Comparison of ENCODE assay signal across 25 cellular contexts in the genomic region with DNA sequence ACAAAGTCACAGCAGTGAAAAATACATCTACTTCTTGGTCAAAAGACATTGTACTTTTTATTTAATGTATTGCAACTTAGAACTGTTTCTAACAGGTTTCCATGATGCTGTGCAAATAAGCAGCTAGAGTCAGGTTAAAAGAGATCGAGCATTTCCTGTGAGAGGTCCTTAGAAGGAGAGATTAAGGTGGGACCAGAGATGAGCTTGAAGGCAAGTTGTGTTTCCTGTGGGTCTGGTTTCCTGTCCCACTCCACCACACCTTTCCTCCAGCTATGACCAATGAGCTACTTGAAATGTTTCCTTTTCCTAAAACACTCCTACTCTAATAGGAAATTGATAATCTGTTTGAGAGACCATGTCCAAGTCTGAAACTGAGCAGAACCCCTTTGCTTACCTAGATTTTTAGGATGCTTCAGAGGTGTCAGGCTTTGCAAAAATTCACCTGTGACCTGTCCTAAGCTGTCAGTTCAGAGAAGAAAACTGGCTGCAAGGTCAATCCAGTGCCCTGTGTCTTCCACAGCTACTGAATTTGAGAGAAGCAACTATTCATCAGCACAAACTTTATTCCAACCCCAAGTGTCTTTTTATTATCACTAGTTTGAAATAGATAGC. TPM values are rescaled to one million over a fixed set of nuclear protein-coding genes. Genes with fewer than 3 reads are reported as not detected.
DNase-seq lines count a peak whose midpoint lies in the region; ATAC-seq and TF ChIP-seq lines count a peak whose summit lies in the region.
"Had no signal": no experiment of that assay in that cellular context is flagged by ENCODE, and none has a peak within 500 bp of the region (broad histone marks: within the 10 kb centered on the region; RNA-seq: fewer than 3 reads in every experiment).

No MANE protein-coding gene starts in this region.

- H3K27me3 Mint-ChIP-seq in activated CD8-positive, alpha-beta memory T cell treated with anti-CD3 and anti-CD28 coated beads, Interleukin-2, amount 10 ng/mL, durations not matched to agents 7 days and 5 days: no peaks in the 10 kb centered on the region
- no peaks in the 10 kb centered on the region for H3K27me3 Mint-ChIP-seq in activated naive CD8-positive, alpha-beta T cell treated with anti-CD3 and anti-CD28 coated beads for 36 hours
- no peaks in the 10 kb centered on the region for H3K27me3 Mint-ChIP-seq in naive thymus-derived CD8-positive, alpha-beta T cell

- peak overlapping the region; percentile 77 for H3K27ac Mint-ChIP-seq in activated CD8-positive, alpha-beta memory T cell treated with anti-CD3 and anti-CD28 coated beads, Interleukin-2, amount 10 ng/mL, durations not matched to agents 7 days and 5 days
- peak overlapping the region; percentile 58 for H3K27ac Mint-ChIP-seq in activated naive CD8-positive, alpha-beta T cell treated with anti-CD3 and anti-CD28 coated beads for 36 hours
- H3K27ac Mint-ChIP-seq in naive thymus-derived CD8-positive, alpha-beta T cell: peak overlapping the region in 8 of 10 donors; percentile 29 to 85 (median 76)

- no peaks in the 10 kb centered on the region for H3K36me3 ChIP-seq in osteoblast (ENCODE audit: insufficient read depth, low read length)
- H3K36me3 ChIP-seq: ascending aorta, BE2C, esophagus muscularis mucosa, prostate gland, SJSA1, uterus had no signal

- POLR2A ChIA-PET in naive thymus-derived CD8-positive, alpha-beta T cell (lab: Charles Lee): interaction anchor here (0.9 kb wide), 1 partner anchor 97 kb away, joined by 3 read pairs; a partner anchor contains a TSS

- H4K20me1 ChIP-seq in osteoblast (ENCODE audit: insufficient read depth, low read length): no peaks in the 10 kb centered on the region

- H2AFZ ChIP-seq in osteoblast (ENCODE audit: low read length): no peak overlapping the region

- no peak for TF ChIP-seq CTCF in osteoblast (IDR thresholded peaks at IDR 0.05; ENCODE audit: extremely low read depth, low read depth, low read length)

- H3K36me3 Mint-ChIP-seq in activated CD8-positive, alpha-beta memory T cell treated with anti-CD3 and anti-CD28 coated beads, Interleukin-2, amount 10 ng/mL, durations not matched to agents 7 days and 5 days: peaks cover 38% of the 10 kb centered on the region
- peaks cover 14% of the 10 kb centered on the region for H3K36me3 Mint-ChIP-seq in activated naive CD8-positive, alpha-beta T cell treated with anti-CD3 and anti-CD28 coated beads for 36 hours
- H3K36me3 Mint-ChIP-seq in naive thymus-derived CD8-positive, alpha-beta T cell: peaks cover 14 to 27% (median 17%) of the 10 kb centered on the region in 3 donors

- ATAC-seq in activated CD8-positive, alpha-beta memory T cell treated with anti-CD3 and anti-CD28 coated beads, Interleukin-2, amount 10 ng/mL, durations not matched to agents 7 days and 5 days: peak; percentile 95
- ATAC-seq in naive thymus-derived CD8-positive, alpha-beta T cell: peak; percentile 80 to 89

- peak; percentile 71 for DNase-seq in activated CD8-positive, alpha-beta memory T cell treated with anti-CD3 and anti-CD28 coated beads, Interleukin-2, amount 10 ng/mL, durations not matched to agents 7 days and 5 days
- DNase-seq in activated CD8-positive, alpha-beta memory T cell treated with anti-CD3 and anti-CD28 coated beads, Interleukin-2, amount 50 U/mL, for 48 hours: no peak
- DNase-seq in Jurkat, Clone E6-1 (ENCODE audit: low read depth, low spot score): peak; percentile 60
- no peak for DNase-seq in activated naive CD8-positive, alpha-beta T cell treated with anti-CD3 and anti-CD28 coated beads for 36 hours
- DNase-seq in naive thymus-derived CD8-positive, alpha-beta T cell: peak in 3 of 10 donors; percentile 31 to 44 (median 40)
- DNase-seq in osteoblast (ENCODE audit: insufficient read length, low spot score, missing footprints) (no peak), globus pallidus (ENCODE audit: low spot score) (no peak), caudate nucleus (lab: John Stamatoyannopoulos, UW) (no peak)
- DNase-seq: activated effector memory CD4-positive, alpha-beta T cell treated with Interleukin-2 at 50 U/mL for 16 hours; BE2C; effector CD4-positive, alpha-beta T cell; islet precursor cell; NCI-H1694 treated with DMSO at 0.1 percent for 48 hours; uterus had no signal

- H3K27me3 ChIP-seq in osteoblast (ENCODE audit: insufficient read depth, low read length): no peaks in the 10 kb centered on the region
- H3K27me3 ChIP-seq: ascending aorta, BE2C, esophagus muscularis mucosa, SJSA1, uterus had no signal

- H3K4me1 ChIP-seq in osteoblast (ENCODE audit: insufficient read depth, low read length): no peaks in the 10 kb centered on the region
- H3K4me1 ChIP-seq: ascending aorta, BE2C, prostate gland, SJSA1, uterus had no signal

- CTCF ChIA-PET in activated CD8-positive, alpha-beta memory T cell treated with anti-CD3 and anti-CD28 coated beads, Interleukin-2, amount 10 ng/mL, durations not matched to agents 7 days and 5 days (lab: Charles Lee): interaction anchor here (0.7 to 2.1 kb wide), 8 partner anchors 9 to 564 kb away, joined by 3 to 10 read pairs (median 3); a partner anchor contains a TSS

- no peak overlapping the region for H3K4me3 ChIP-seq in Jurkat, Clone E6-1 (ENCODE audit: low read length)
- no peak overlapping the region for H3K4me3 ChIP-seq in osteoblast (ENCODE audit: insufficient read depth, low read length)
- H3K4me3 ChIP-seq: ascending aorta, esophagus muscularis mucosa, prostate gland, SJSA1, uterus had no signal

- H3K4me3 Mint-ChIP-seq in activated CD8-positive, alpha-beta memory T cell treated with anti-CD3 and anti-CD28 coated beads, Interleukin-2, amount 10 ng/mL, durations not matched to agents 7 days and 5 days: peak overlapping the region; percentile 17
- H3K4me3 Mint-ChIP-seq in activated naive CD8-positive, alpha-beta T cell treated with anti-CD3 and anti-CD28 coated beads for 36 hours: no peak overlapping the region
- H3K4me3 Mint-ChIP-seq in naive thymus-derived CD8-positive, alpha-beta T cell: peak overlapping the region; percentile 39 to 80 (median 57)

- no peaks in the 10 kb centered on the region for H3K79me2 ChIP-seq in osteoblast (ENCODE audit: insufficient read depth, low read length)

- no peaks in the 10 kb centered on the region for H3K9me3 ChIP-seq in osteoblast (ENCODE audit: low read depth, low read length)
- H3K9me3 ChIP-seq: BE2C, prostate gland, SJSA1, uterus had no signal

- H3K4me2 ChIP-seq in osteoblast (ENCODE audit: insufficient read depth, low read length): no peak overlapping the region
- H3K4me2 ChIP-seq: KMS-11 had no signal

- H3K9me3 Mint-ChIP-seq in activated CD8-positive, alpha-beta memory T cell treated with anti-CD3 and anti-CD28 coated beads, Interleukin-2, amount 10 ng/mL, durations not matched to agents 7 days and 5 days (ENCODE audit: low read depth): peaks cover 16% of the 10 kb centered on the region
- peaks cover 16% of the 10 kb centered on the region for H3K9me3 Mint-ChIP-seq in activated naive CD8-positive, alpha-beta T cell treated with anti-CD3 and anti-CD28 coated beads for 36 hours
- H3K9me3 Mint-ChIP-seq in naive thymus-derived CD8-positive, alpha-beta T cell: peaks cover 6 to 29% (median 15%) of the 10 kb centered on the region in 9 donors

- no peak overlapping the region for H3K27ac ChIP-seq in osteoblast (ENCODE audit: low read depth, low read length)
- no peak overlapping the region for H3K27ac ChIP-seq in caudate nucleus (ENCODE audit: low read depth, low read length)
- H3K27ac ChIP-seq: ascending aorta, esophagus muscularis mucosa, KMS-11, prostate gland, SJSA1, uterus had no signal

- H3K4me1 Mint-ChIP-seq in activated CD8-positive, alpha-beta memory T cell treated with anti-CD3 and anti-CD28 coated beads, Interleukin-2, amount 10 ng/mL, durations not matched to agents 7 days and 5 days: peaks cover 29% of the 10 kb centered on the region
- peaks cover 31% of the 10 kb centered on the region for H3K4me1 Mint-ChIP-seq in activated naive CD8-positive, alpha-beta T cell treated with anti-CD3 and anti-CD28 coated beads for 36 hours
- H3K4me1 Mint-ChIP-seq in naive thymus-derived CD8-positive, alpha-beta T cell: peaks cover 24 to 41% (median 40%) of the 10 kb centered on the region in 4 donors

RNA-seq across cellular contexts. Expression of a gene that starts 13.1 kb away (rescaled TPM):
- 1 to 10 TPM; 1.0 to 1.5 TPM for total RNA-seq in activated CD8-positive, alpha-beta memory T cell treated with anti-CD3 and anti-CD28 coated beads, Interleukin-2, amount 10 ng/mL, durations not matched to agents 7 days and 5 days
- polyA plus RNA-seq in Jurkat, Clone E6-1 (2012; ENCODE audit: insufficient read depth, insufficient read length): not detected
- total RNA-seq in activated naive CD8-positive, alpha-beta T cell treated with anti-CD3 and anti-CD28 coated beads for 36 hours: 1 to 10 TPM in 1 of 2 experiments, under 1 TPM in 1; 0.91 to 1.1 TPM
- total RNA-seq in naive thymus-derived CD8-positive, alpha-beta T cell: 1 to 10 TPM; 5.1 TPM
- polyA plus RNA-seq in naive thymus-derived CD8-positive, alpha-beta T cell: 1 to 10 TPM; 1.2 to 3.4 (median 1.4) TPM
- total RNA-seq in osteoblast: not detected in 2 replicates
- total RNA-seq: A673, ascending aorta, chondrocyte, esophagus muscularis mucosa, frontal cortex, HT1080, SJSA1, temporal lobe had no signal
- polyA plus RNA-seq: liver had no signal

RNA-seq across cellular contexts. Expression of a gene that starts 48.2 kb away (rescaled TPM):
- total RNA-seq in activated CD8-positive, alpha-beta memory T cell treated with anti-CD3 and anti-CD28 coated beads, Interleukin-2, amount 10 ng/mL, durations not matched to agents 7 days and 5 days: 1 to 10 TPM; 2.1 to 4.0 TPM
- polyA plus RNA-seq in Jurkat, Clone E6-1 (2012; ENCODE audit: insufficient read depth, insufficient read length): not detected
- total RNA-seq in activated naive CD8-positive, alpha-beta T cell treated with anti-CD3 and anti-CD28 coated beads for 36 hours: 1 to 10 TPM; 2.8 to 5.1 TPM
- total RNA-seq in naive thymus-derived CD8-positive, alpha-beta T cell: 1 to 10 TPM; 3.7 TPM
- 10 to 100 TPM in 1 of 3 donors, 1 to 10 TPM in 2; 7.7 to 12.7 (median 9.4) TPM for polyA plus RNA-seq in naive thymus-derived CD8-positive, alpha-beta T cell
- not detected in 2 replicates for total RNA-seq in osteoblast
- total RNA-seq: A673, ascending aorta, chondrocyte, esophagus muscularis mucosa, frontal cortex, HT1080, SJSA1, temporal lobe had no signal
- polyA plus RNA-seq: liver had no signal

Comparison
In these comparisons a context has a peak if more than half of its experiments do, and no peak if none do; other contexts are left out.
1. DNase-seq: peak in activated CD8-positive, alpha-beta memory T cell treated with anti-CD3 and anti-CD28 coated beads, Interleukin-2, amount 10 ng/mL, durations not matched to agents 7 days and 5 days (single experiment) and Jurkat, Clone E6-1 (single experiment); none in activated CD8-positive, alpha-beta memory T cell treated with anti-CD3 and anti-CD28 coated beads, Interleukin-2, amount 50 U/mL, for 48 hours (single experiment), activated naive CD8-positive, alpha-beta T cell treated with anti-CD3 and anti-CD28 coated beads for 36 hours (single experiment), osteoblast (single experiment), globus pallidus (single experiment) and caudate nucleus (0 of 61).
2. Peak in every context shown above with its lines, with median percentiles within 50 percentile points of each other: H3K27ac Mint-ChIP-seq.